Comparison of ENCODE assay signal across 8 cellular contexts in the genomic region with DNA sequence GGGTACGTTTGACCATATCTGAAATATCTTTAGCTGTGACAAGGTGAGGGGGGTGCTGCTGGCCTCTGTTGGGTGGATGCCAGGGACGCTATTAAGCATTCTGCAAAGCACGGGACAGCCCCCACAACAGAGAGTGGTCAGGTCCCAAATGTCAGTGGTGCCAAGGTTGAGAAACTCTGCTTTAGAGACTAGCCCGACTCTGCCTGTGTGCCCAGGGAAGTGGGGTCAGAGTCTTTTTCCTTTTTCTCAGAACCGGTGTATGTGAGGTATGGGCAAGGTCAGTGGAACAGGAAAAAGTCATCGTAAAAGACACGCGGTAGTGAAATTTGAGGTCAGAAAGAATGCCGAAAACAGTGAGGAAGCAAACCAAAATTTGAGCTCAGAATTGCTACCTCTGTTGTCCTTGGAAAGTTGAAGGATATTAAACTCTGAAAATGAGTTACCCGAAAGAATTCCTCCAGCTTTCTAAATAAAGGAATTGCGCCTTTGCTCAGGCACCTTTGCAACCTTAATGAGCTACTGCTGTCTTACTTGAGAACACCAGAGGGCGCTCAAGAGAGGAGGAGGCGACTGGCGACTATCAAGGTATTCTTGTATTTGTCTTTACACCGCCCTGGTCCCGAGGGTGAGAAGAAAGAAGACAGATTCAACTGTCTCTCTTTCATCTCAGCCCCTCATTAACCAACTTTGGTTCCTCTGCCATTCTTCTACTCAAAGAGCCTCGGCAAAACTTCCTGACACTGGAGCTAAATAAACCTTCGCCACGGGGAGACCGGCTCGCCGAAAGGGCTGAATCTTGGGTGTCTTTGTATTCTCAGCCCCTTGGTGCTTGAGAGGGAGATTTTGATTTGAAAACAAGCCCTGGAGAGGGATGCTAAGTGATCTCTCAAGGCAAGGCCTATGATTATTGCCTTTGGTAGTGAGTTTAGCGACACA.
DNase-seq lines count a peak whose midpoint lies in the region; ATAC-seq, FAIRE-seq and TF ChIP-seq lines count a peak whose summit lies in the region.

No MANE protein-coding gene starts in this region.

- H3K36me3 ChIP-seq in DND-41 (ENCODE audit: insufficient read depth, low read length) (no peaks in the 10 kb centered on the region), Panc1 (ENCODE audit: control insufficient read depth, insufficient read depth, low read length) (no peaks in the 10 kb centered on the region), astrocyte (ENCODE audit: insufficient read depth, low read length) (no peaks in the 10 kb centered on the region)

- ATAC-seq in DND-41 (ENCODE audit: insufficient read depth, low read depth) (peak; percentile 83), Panc1 (no peak), GM19351 (IDR thresholded peaks at IDR 0.05; ENCODE audit: unreplicated experiment) (no peak)

- H3K9me3 ChIP-seq in DND-41 (ENCODE audit: insufficient read depth, low read length, severe bottlenecking) (no peaks in the 10 kb centered on the region), Panc1 (ENCODE audit: control insufficient read depth, insufficient read depth, low read depth, low read length) (no peaks in the 10 kb centered on the region), astrocyte (ENCODE audit: insufficient read depth, low read depth, low read length) (no peaks in the 10 kb centered on the region)

- H3K4me3 ChIP-seq in DND-41 (ENCODE audit: low read depth in 1 of 2, low read length in 2 of 2) (no peak overlapping the region), Panc1 (ENCODE audit: low read depth in 2 of 2, low read length in 2 of 2) (no peak overlapping the region), astrocyte (ENCODE audit: insufficient read depth, low read depth, low read length) (no peak overlapping the region)

- H2AFZ ChIP-seq in DND-41 (ENCODE audit: low read depth, low read length) (no peak overlapping the region), astrocyte (ENCODE audit: low read depth, low read length) (no peak overlapping the region)

- peaks cover 22% of the 10 kb centered on the region for H3K27me3 Mint-ChIP-seq in astrocyte (ENCODE audit: low read depth, unreplicated experiment)

- H4K20me1 ChIP-seq in DND-41 (ENCODE audit: insufficient read depth, low read length) (no peaks in the 10 kb centered on the region), astrocyte (ENCODE audit: insufficient read depth, low read length) (no peaks in the 10 kb centered on the region)

- TF ChIP-seq CTCF in DND-41 (IDR thresholded peaks at IDR 0.05; ENCODE audit: borderline replicate concordance, extremely low read depth, low read length, poor library complexity, severe bottlenecking) (peak; percentile 91), Panc1 (IDR thresholded peaks at IDR 0.05) (peak; percentile 84), astrocyte (IDR thresholded peaks at IDR 0.05; ENCODE audit: insufficient read depth, low read depth, low read length) (peak; percentile 82)

- intact Hi-C loops in Panc1 (cut with micrococcal nuclease; ENCODE audit: unreplicated experiment), result loop anchor here (10.0 kb wide), 1 partner anchor 184 kb away; no protein-coding TSS in a partner anchor

- POLR2A ChIA-PET in Panc1 (lab: Charles Lee), result no interaction called here

- CTCF ChIA-PET in Panc1 (lab: Charles Lee), result interaction anchor here (0.7 to 1.0 kb wide), 4 partner anchors 160 to 617 kb away, joined by 3 to 5 read pairs (median 3); no protein-coding TSS in a partner anchor

- peaks cover 3% of the 10 kb centered on the region for H3K9me3 Mint-ChIP-seq in astrocyte (ENCODE audit: unreplicated experiment)

- H3K79me2 ChIP-seq in DND-41 (ENCODE audit: insufficient read depth, low read length) (no peaks in the 10 kb centered on the region), astrocyte (ENCODE audit: insufficient read depth, low read length) (no peaks in the 10 kb centered on the region)

- H3K27me3 ChIP-seq in DND-41 (ENCODE audit: insufficient read depth, low read length, poor library complexity), result no peaks in the 10 kb centered on the region
- H3K27me3 ChIP-seq in Panc1 (ENCODE audit: control insufficient read depth, insufficient read depth, low read length), result no peaks in the 10 kb centered on the region; the same call in 1 of the 2 replicates
- no peaks in the 10 kb centered on the region for H3K27me3 ChIP-seq in astrocyte (ENCODE audit: insufficient read depth, low read length)

- no TSS peak for BruUV-seq in Panc1 (replicated peaks; lab: Mats Ljungman, UMichigan)

- H3K4me3 Mint-ChIP-seq in astrocyte (ENCODE audit: unreplicated experiment), result no peak overlapping the region

- 0 out of 2 replicates have a peak, but pooled peaks cover 3% of the 10 kb centered on the region for H3K4me1 ChIP-seq in DND-41 (ENCODE audit: insufficient read depth, low read length)
- no peaks in the 10 kb centered on the region for H3K4me1 ChIP-seq in Panc1 (ENCODE audit: control insufficient read depth, insufficient read depth, low read length)
- no peaks in the 10 kb centered on the region for H3K4me1 ChIP-seq in astrocyte (ENCODE audit: insufficient read depth, low read length)

- H3K4me1 Mint-ChIP-seq in astrocyte (ENCODE audit: low read depth, unreplicated experiment), result no peaks in the 10 kb centered on the region

- in situ Hi-C loops in Panc1 (cut with HindIII; ENCODE audit: low pct_unique_long_range_greater_than_20kb, low sequenced_read_pairs), result no loop called here

- DNase-seq in DND-41, result peak; percentile 49
- peak in 45 of 76 experiments; percentile 6 to 63 (median 30) for DNase-seq in HUDEP-2 (lab: John Stamatoyannopoulos, UW; ENCODE audit: unreplicated experiment in 76 of 76)
- DNase-seq in Panc1 (ENCODE audit: low read depth, low spot score), result peak; percentile 22
- peak; percentile 10 for DNase-seq in astrocyte (ENCODE audit: low read depth)
- DNase-seq in iPS-NIHi7 (ENCODE audit: extremely low spot score), result peak; percentile 78
- peak; percentile 11 to 23 for DNase-seq in stimulated activated CD4-positive, alpha-beta T cell treated with anti-CD3 and anti-CD28 coated beads, Interleukin-2, amount 100 ng/mL, for 48 hours
- no peak for DNase-seq in middle frontal gyrus (ENCODE audit: extremely low spot score, low spot score)

- H3K4me2 ChIP-seq in DND-41 (ENCODE audit: insufficient read depth, low read length) (no peak overlapping the region), astrocyte (ENCODE audit: low read length) (no peak overlapping the region)

- H3K36me3 Mint-ChIP-seq in astrocyte (ENCODE audit: low read depth, unreplicated experiment), result no peaks in the 10 kb centered on the region

- FAIRE-seq in astrocyte (lab: Jason Lieb, UNC), result no peak

- no peak overlapping the region for H3K27ac Mint-ChIP-seq in astrocyte (ENCODE audit: unreplicated experiment)

- no peak overlapping the region for H3K27ac ChIP-seq in DND-41 (ENCODE audit: low read length)
- no peak overlapping the region for H3K27ac ChIP-seq in Panc1 (ENCODE audit: low read length)
- H3K27ac ChIP-seq in astrocyte (ENCODE audit: low read depth, low read length), result no peak overlapping the region

- H3K9ac ChIP-seq in DND-41 (ENCODE audit: low read depth, low read length) (no peak overlapping the region), astrocyte (ENCODE audit: low read length) (no peak overlapping the region)
